In genomic region chr2:189542145-189542882, GRCh38 we compare ENCODE assay signal across 19 cellular contexts. TPM values are rescaled to one million over a fixed set of nuclear protein-coding genes. Genes with fewer than 3 reads are reported as not detected.
DNase-seq lines count a peak whose midpoint lies in the region; ATAC-seq, FAIRE-seq and TF ChIP-seq lines count a peak whose summit lies in the region.
"Had no signal": no experiment of that assay in that cellular context is flagged by ENCODE, and none has a peak within 500 bp of the region (broad histone marks: within the 10 kb centered on the region; RNA-seq: fewer than 3 reads in every experiment).

No MANE protein-coding gene starts in this region.

- no peaks in the 10 kb centered on the region for H3K36me3 ChIP-seq in duodenal mucosa (ENCODE audit: control insufficient read depth in 1 of 2, insufficient read depth in 2 of 2, low read length in 2 of 2)
- no peaks in the 10 kb centered on the region for H3K36me3 ChIP-seq in mucosa of rectum (ENCODE audit: control insufficient read depth in 2 of 2, insufficient read depth in 2 of 2, low read length in 2 of 2)
- H3K36me3 ChIP-seq in transverse colon: no peaks in the 10 kb centered on the region
- H3K36me3 ChIP-seq: neural progenitor cell, tibial nerve had no signal

- no peak for ATAC-seq in GM21723 (IDR thresholded peaks at IDR 0.05; ENCODE audit: unreplicated experiment)
- ATAC-seq: activated CD8-positive, alpha-beta T cell treated with anti-CD3 and anti-CD28 coated beads for 36 hours; stimulated activated memory B cell treated with anti-CD40 and anti-IgM and Interleukin-4, amounts not matched to agents 10 μg/mL and 1 μg/mL and 100 μg/mL, for 72 hours had no signal

- TF ChIP-seq CTCF in transverse colon (IDR thresholded peaks at IDR 0.05): no peak

- H3K4me3 ChIP-seq in duodenal mucosa (ENCODE audit: low read depth in 1 of 2, low read length in 2 of 2): peak overlapping the region in 1 of 2 donors; percentile 5
- no peak overlapping the region for H3K4me3 ChIP-seq in mucosa of rectum (ENCODE audit: low read length in 2 of 2)
- no peak overlapping the region for H3K4me3 ChIP-seq in transverse colon
- H3K4me3 ChIP-seq: neural progenitor cell, skin epidermis, tibial nerve had no signal

- H3K9me3 ChIP-seq in duodenal mucosa (ENCODE audit: control insufficient read depth in 1 of 2, low read length in 2 of 2): no peaks in the 10 kb centered on the region
- H3K9me3 ChIP-seq in mucosa of rectum (ENCODE audit: control insufficient read depth in 2 of 2, low read length in 2 of 2): no peaks in the 10 kb centered on the region
- no peaks in the 10 kb centered on the region for H3K9me3 ChIP-seq in transverse colon
- H3K9me3 ChIP-seq: tibial nerve had no signal

- in situ Hi-C loops in transverse colon (cut with MboI; ENCODE audit: low pct_ligation_motif_present in 1 of 4, low pct_unique_long_range_greater_than_20kb in 1 of 4, low sequenced_read_pairs in 3 of 4): no loop called here

- peak overlapping the region; percentile 48 for H3K27ac ChIP-seq in duodenal mucosa (ENCODE audit: low read depth, low read length)
- H3K27ac ChIP-seq in mucosa of rectum (ENCODE audit: low read depth in 2 of 2, low read length in 2 of 2): peak overlapping the region; percentile 74 to 84
- H3K27ac ChIP-seq in transverse colon: peak overlapping the region; percentile 49 to 71 (median 58)
- H3K27ac ChIP-seq: 22Rv1, neural progenitor cell, tibial nerve had no signal

- WGBS in transverse colon (ENCODE audit: low coverage in 1 of 2), 2 donors: 62 to 70% methylated on average over 3 to 6 of the region's 6 CpGs

- TF ChIP-seq POLR2A in transverse colon (IDR thresholded peaks at IDR 0.05) (no peak), GM12892 (IDR thresholded peaks at IDR 0.05; ENCODE audit: low read depth, low read length) (no peak)

- peak; percentile 55 for DNase-seq in DMS53 (lab: John Stamatoyannopoulos, UW)
- no peak for DNase-seq in DMS53 treated with DMSO at 0.1 percent for 48 hours (lab: John Stamatoyannopoulos, UW; ENCODE audit: unreplicated experiment)
- DNase-seq in transverse colon: peak; percentile 77
- no peak for DNase-seq in NCI-H82 (lab: John Stamatoyannopoulos, UW)
- no peak for DNase-seq in GM12892 (ENCODE audit: insufficient read length)
- DNase-seq: activated CD8-positive, alpha-beta T cell treated with anti-CD3 and anti-CD28 coated beads for 36 hours; CD8-positive, alpha-beta memory T cell; MM.1S; NCI-H2171 treated with DMSO at 0.1 percent for 48 hours; NCI-H526 had no signal

- H3K4me1 ChIP-seq in duodenal mucosa (ENCODE audit: control insufficient read depth in 1 of 2, insufficient read depth in 2 of 2, low read length in 2 of 2) (peaks cover 8 to 28% of the 10 kb centered on the region in 2 donors), mucosa of rectum (ENCODE audit: control insufficient read depth in 2 of 2, insufficient read depth in 2 of 2, low read length in 2 of 2) (peaks cover 0 to 18% of the 10 kb centered on the region in 2 donors), transverse colon (peaks cover 0 to 22% (median 8%) of the 10 kb centered on the region in 4 donors)
- H3K4me1 ChIP-seq: neural progenitor cell had no signal

- H3K9ac ChIP-seq in duodenal mucosa (ENCODE audit: low read depth in 1 of 2, low read length in 2 of 2) (peak overlapping the region in 1 of 2 donors; percentile 46), mucosa of rectum (ENCODE audit: low read depth in 1 of 2, low read length in 2 of 2) (no peak overlapping the region)
- H3K9ac ChIP-seq: neural progenitor cell had no signal

- no peak for TF ChIP-seq EP300 in transverse colon (IDR thresholded peaks at IDR 0.05; ENCODE audit: low read depth)

- intact Hi-C loops in transverse colon (cut with DNase I; ENCODE audit: low total_unique reads): no loop called here

- FAIRE-seq in GM12892 (lab: Jason Lieb, UNC): no peak
- FAIRE-seq: GM19239 had no signal

- H3K27me3 ChIP-seq in duodenal mucosa (ENCODE audit: control insufficient read depth in 1 of 2, insufficient read depth in 2 of 2, low read length in 2 of 2) (no peaks in the 10 kb centered on the region), mucosa of rectum (ENCODE audit: control insufficient read depth in 2 of 2, insufficient read depth in 2 of 2, low read length in 2 of 2) (no peaks in the 10 kb centered on the region), transverse colon (no peaks in the 10 kb centered on the region)
- H3K27me3 ChIP-seq: neural progenitor cell, tibial nerve had no signal

RNA-seq across cellular contexts. Expression of gene SLC40A1, which starts 38.3 kb away (rescaled TPM):
- total RNA-seq in transverse colon: 100 to 1,000 TPM in 2 of 4 donors, 10 to 100 TPM in 2; 26.3 to 345 (median 186) TPM
- not detected for polyA plus RNA-seq in GM12892 (2012; ENCODE audit: missing spikeins)

Comparison
In these comparisons a context has a peak if more than half of its experiments do, and no peak if none do; other contexts are left out.
1. DNase-seq: peak in DMS53 (single experiment) and transverse colon (single experiment); none in DMS53 treated with DMSO at 0.1 percent for 48 hours (single experiment), NCI-H82 (single experiment) and GM12892 (single experiment).
2. Peak in every context shown above with its lines, with median percentiles within 50 percentile points of each other: H3K27ac ChIP-seq.